1 cellular context compared by ENCODE assay signal in genomic region chr11:118382954-118383353, GRCh38.
TF ChIP-seq lines count a peak whose summit lies in the region.

No MANE protein-coding gene starts in this region.

TF ChIP-seq in IMR-90, 13 proteins besides CTCF, POLR2A, EP300 and RAD21 (continued from another document):
- TF ChIP-seq USF2 (IDR thresholded peaks at IDR 0.05; ENCODE audit: low read depth, low read length), result no peak
